ENCODE assay signal across 4 cellular contexts in the genomic region with DNA sequence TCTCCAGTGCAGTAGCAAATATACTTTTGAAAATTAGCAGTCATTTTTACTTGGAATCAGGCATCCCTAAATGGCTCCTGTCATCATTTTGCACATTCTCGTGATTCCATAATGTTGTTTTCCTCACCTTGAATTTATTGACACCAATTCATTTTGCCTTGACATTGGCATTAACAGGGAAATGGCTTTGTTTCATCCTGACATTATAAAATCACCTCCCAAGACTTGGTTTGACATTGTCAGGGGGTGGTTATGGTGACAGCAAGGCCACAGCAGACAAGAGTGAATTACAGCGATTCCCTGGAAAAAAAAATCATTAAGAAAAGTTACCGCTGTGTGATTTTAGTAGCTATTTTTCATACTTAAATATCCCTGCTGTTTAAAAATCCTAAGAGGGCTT.
"Had no signal": no experiment of that assay in that cellular context is flagged by ENCODE, and none has a peak within 500 bp of the region (broad histone marks: within the 10 kb centered on the region; RNA-seq: fewer than 3 reads in every experiment).

No MANE protein-coding gene starts in this region.

- H3K4me3 ChIP-seq: GM23248, GM23338, HAP-1 had no signal

- H3K27ac ChIP-seq: GM23248 had no signal

- H3K9me3 ChIP-seq: HAP-1 had no signal

- H2AFZ ChIP-seq: GM23248, GM23338 had no signal

- H3K36me3 ChIP-seq: HAP-1 had no signal

- H3K9ac ChIP-seq: GM23248 had no signal

- H3K4me2 ChIP-seq: GM23338 had no signal

- ATAC-seq: GM23338, HCT116 had no signal
